ENCODE assay signal across 8 cellular contexts in the genomic region with DNA sequence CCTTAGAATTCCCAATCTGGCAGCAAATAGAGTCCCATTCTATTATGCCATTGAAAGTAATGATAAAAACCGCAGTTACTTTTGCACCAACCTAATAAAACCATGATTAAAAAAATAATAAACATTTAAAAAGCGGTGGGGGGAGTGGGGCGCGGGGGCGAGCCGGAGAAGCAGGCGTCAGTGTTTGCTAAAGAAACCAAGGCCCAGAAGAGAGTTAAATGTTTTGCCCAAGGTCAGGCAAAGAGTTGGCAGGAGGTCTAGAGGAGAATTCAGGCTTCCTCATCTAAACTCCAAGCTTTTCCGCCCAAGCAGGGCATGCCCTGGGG. TPM values are rescaled to one million over a fixed set of nuclear protein-coding genes. Genes with fewer than 3 reads are reported as not detected.
DNase-seq lines count a peak whose midpoint lies in the region; ATAC-seq and TF ChIP-seq lines count a peak whose summit lies in the region.

No MANE protein-coding gene starts in this region.

- peak overlapping the region; percentile 29; the same call in 1 of the 2 replicates for H3K27ac ChIP-seq in KMS-11

- no peaks in the 10 kb centered on the region for H3K79me2 ChIP-seq in KMS-11 (ENCODE audit: insufficient read depth, low read depth)

- no peak overlapping the region for H3K9ac ChIP-seq in KMS-11

- TF ChIP-seq CTCF in AG09309 (IDR thresholded peaks at IDR 0.05; ENCODE audit: control insufficient read depth, insufficient read depth, low read depth, low read length, missing control alignments) (no peak), KMS-11 (conservative IDR thresholded peaks at IDR 0.05; ENCODE audit: low read depth, low read length) (no peak), choroid plexus epithelial cell (conservative IDR thresholded peaks at IDR 0.05; ENCODE audit: low read depth, low read length) (no peak)

- H4K20me1 ChIP-seq in KMS-11 (ENCODE audit: insufficient read depth), result no peaks in the 10 kb centered on the region

- H2AFZ ChIP-seq in KMS-11 (ENCODE audit: low read depth), result peak overlapping the region; percentile 69

- peak overlapping the region; percentile 82 for H3K4me3 ChIP-seq in AG09309 (ENCODE audit: control insufficient read depth, low read depth, low read length)
- no peak overlapping the region for H3K4me3 ChIP-seq in KMS-11 (IDR thresholded peaks at IDR 0.05; ENCODE audit: insufficient read depth, low read depth, low read length)
- peak overlapping the region; percentile 74 for H3K4me3 ChIP-seq in choroid plexus epithelial cell (ENCODE audit: low read depth, low read length)

- no peaks in the 10 kb centered on the region for H3K36me3 Mint-ChIP-seq in naive B cell

- peak overlapping the region; percentile 49 for H3K4me2 ChIP-seq in KMS-11

- peak overlapping the region; percentile 89 to 95 (median 92) for H3K4me3 Mint-ChIP-seq in naive B cell

- peaks cover 6 to 13% (median 7%) of the 10 kb centered on the region in 3 donors for H3K4me1 Mint-ChIP-seq in naive B cell

- no peaks in the 10 kb centered on the region for H3K9me3 Mint-ChIP-seq in naive B cell

- peaks cover 7 to 38% (median 24%) of the 10 kb centered on the region in 3 donors for H3K27me3 Mint-ChIP-seq in naive B cell

- H3K27me3 ChIP-seq in KMS-11 (ENCODE audit: insufficient read depth, low read depth), result peaks cover 48% of the 10 kb centered on the region; the same call in 1 of the 2 replicates

- no peak for ATAC-seq in naive B cell (ENCODE audit: low read depth in 2 of 2)
- ATAC-seq in HG02970 (IDR thresholded peaks at IDR 0.05; ENCODE audit: low FRiP score, unreplicated experiment), result no peak
- no peak for ATAC-seq in GM21526 (IDR thresholded peaks at IDR 0.05; ENCODE audit: low FRiP score, unreplicated experiment)

- DNase-seq in AG09309 (ENCODE audit: low read depth) (no peak), choroid plexus epithelial cell (ENCODE audit: low read depth) (no peak), naive B cell (no peak), NCI-H526 treated with DMSO at 0.1 percent for 48 hours (lab: John Stamatoyannopoulos, UW) (no peak), LoVo (ENCODE audit: low spot score) (no peak)

- H3K27ac Mint-ChIP-seq in naive B cell, result peak overlapping the region; percentile 66 to 94 (median 86)

- no peaks in the 10 kb centered on the region for H3K36me3 ChIP-seq in KMS-11 (ENCODE audit: insufficient read depth)

- peaks cover 12% of the 10 kb centered on the region for H3K4me1 ChIP-seq in KMS-11 (ENCODE audit: low read depth, poor library complexity, severe bottlenecking)

RNA-seq across cellular contexts. Expression of a gene that starts 9.7 kb away (rescaled TPM):
- polyA plus RNA-seq in naive B cell (ENCODE audit: low read depth in 6 of 6), result not detected

RNA-seq across cellular contexts. Expression of a gene that starts 15.4 kb away (rescaled TPM):
- polyA plus RNA-seq in naive B cell (ENCODE audit: low read depth in 6 of 6), result 10 to 100 TPM; 15.6 to 22.6 (median 18.9) TPM

RNA-seq across cellular contexts. Expression of a gene that starts 37.5 kb away (rescaled TPM):
- not detected for polyA plus RNA-seq in naive B cell (ENCODE audit: low read depth in 6 of 6)

RNA-seq across cellular contexts. Expression of a gene that starts 44.1 kb away (rescaled TPM):
- polyA plus RNA-seq in naive B cell (ENCODE audit: low read depth in 6 of 6), result 10 to 100 TPM in 3 of 6 donors, 1 to 10 TPM in 3; 6.3 to 13.4 (median 9.5) TPM

RNA-seq across cellular contexts. Expression of a gene that starts 50.6 kb away (rescaled TPM):
- 1 to 10 TPM in 4 of 6 donors, under 1 TPM in 1, not detected in 1; 0.51 to 4.4 (median 1.9) TPM for polyA plus RNA-seq in naive B cell (ENCODE audit: low read depth in 6 of 6)
